ENCODE assay signal across 8 cellular contexts in genomic region chr7:142535123-142535779, GRCh38.
A peak's percentile ranks its signal among the peaks of the same experiment; 100 is the strongest.
DNase-seq lines count a peak whose midpoint lies in the region; ATAC-seq and TF ChIP-seq lines count a peak whose summit lies in the region.

No MANE protein-coding gene starts in this region.

- TF ChIP-seq EP300 in sigmoid colon (IDR thresholded peaks at IDR 0.05) = no peak

- H3K4me3 ChIP-seq in SJSA1 (no peak overlapping the region), skeletal muscle satellite cell (ENCODE audit: low read length) (no peak overlapping the region), sigmoid colon (no peak overlapping the region)

- H3K27ac ChIP-seq in SJSA1 = no peak overlapping the region
- H3K27ac ChIP-seq in sigmoid colon = no peak overlapping the region

- H3K27me3 ChIP-seq in SJSA1 (replicated peaks) (peaks cover 35% of the 10 kb centered on the region), skeletal muscle satellite cell (ENCODE audit: control insufficient read depth, insufficient read depth, low read length) (no peaks in the 10 kb centered on the region), sigmoid colon (no peaks in the 10 kb centered on the region)

- WGBS in sigmoid colon, 2 donors = 8 to 25% methylated on average over 7 of the region's 7 CpGs

- peak in 1 of 4 experiments; percentile 11 for TF ChIP-seq CTCF in sigmoid colon (IDR thresholded peaks at IDR 0.05)

- H3K4me2 ChIP-seq in skeletal muscle satellite cell (ENCODE audit: low read length) = peak overlapping the region; percentile 64

- DNase-seq in EL (peak; percentile 94), HS-27A (ENCODE audit: low read depth) (peak; percentile 84), SJSA1 (ENCODE audit: low read depth in 1 of 2, low spot score in 2 of 2) (peak; percentile 65 to 81), head of caudate nucleus (peak in 41 of 42 donors; percentile 35 to 81 (median 68)), sigmoid colon (no peak)
- DNase-seq in activated gamma-delta T cell treated with anti-CD3 and anti-CD28 coated beads, Interleukin-2, amount 50 U/mL, for 16 hours (ENCODE audit: low read depth) = peak; percentile 36

- no peaks in the 10 kb centered on the region for H3K9me3 ChIP-seq in SJSA1 (replicated peaks)
- H3K9me3 ChIP-seq in skeletal muscle satellite cell (replicated peaks; ENCODE audit: low read length) = no peaks in the 10 kb centered on the region
- no peaks in the 10 kb centered on the region for H3K9me3 ChIP-seq in sigmoid colon

- peak overlapping the region; percentile 44 for H3K9ac ChIP-seq in skeletal muscle satellite cell (ENCODE audit: low read depth, low read length)

- TF ChIP-seq POLR2A in sigmoid colon (IDR thresholded peaks at IDR 0.05) = no peak

- peaks cover 20% of the 10 kb centered on the region for H3K4me1 ChIP-seq in SJSA1 (replicated peaks)
- H3K4me1 ChIP-seq in skeletal muscle satellite cell (ENCODE audit: control insufficient read depth, insufficient read depth, low read length) = peaks cover 32% of the 10 kb centered on the region
- H3K4me1 ChIP-seq in sigmoid colon = no peaks in the 10 kb centered on the region

- peak; percentile 93 for ATAC-seq in GM21381 (IDR thresholded peaks at IDR 0.05; ENCODE audit: unreplicated experiment)

- no peaks in the 10 kb centered on the region for H3K36me3 ChIP-seq in SJSA1
- H3K36me3 ChIP-seq in skeletal muscle satellite cell (ENCODE audit: insufficient read depth, low read length) = no peaks in the 10 kb centered on the region
- H3K36me3 ChIP-seq in sigmoid colon = no peaks in the 10 kb centered on the region

- intact Hi-C loops in head of caudate nucleus (cut with DNase I) (no loop called here), sigmoid colon (cut with DNase I) (no loop called here)
